34 cellular contexts compared by ENCODE assay signal in the genomic region with DNA sequence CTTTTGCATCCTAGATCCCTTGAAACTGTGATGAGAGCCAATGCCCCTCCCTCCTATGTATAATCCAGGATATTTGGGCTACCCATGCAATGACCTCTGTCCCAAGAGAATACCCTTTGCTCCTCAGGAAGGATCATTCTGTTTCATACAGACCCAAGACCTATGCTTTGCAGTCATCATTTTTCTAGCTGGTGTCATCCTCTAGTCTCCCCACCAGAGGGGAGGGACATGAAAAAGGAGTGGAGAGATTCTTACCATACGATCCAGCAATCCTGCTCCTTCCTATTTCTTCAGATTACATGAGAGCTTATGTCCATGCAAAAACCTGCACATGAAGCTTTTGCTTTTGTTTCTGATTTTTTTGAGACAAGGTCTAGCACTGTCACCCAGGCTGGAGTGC.
"Had no signal": no experiment of that assay in that cellular context is flagged by ENCODE, and none has a peak within 500 bp of the region (broad histone marks: within the 10 kb centered on the region; RNA-seq: fewer than 3 reads in every experiment).

No MANE protein-coding gene starts in this region.

- H3K9me3 Mint-ChIP-seq: activated CD4-positive, alpha-beta T cell treated with anti-CD3 and anti-CD28 coated beads, Interleukin-2, amount 10 ng/mL, durations not matched to agents 7 days and 5 days; activated naive CD4-positive, alpha-beta T cell treated with anti-CD3 and anti-CD28 coated beads, Interleukin-2, amount 50 U/mL, for 72 hours; activated T-cell treated with anti-CD3 and anti-CD28 coated beads, Interleukin-2, amount 50 U/mL, for 24 hours; activated T-helper 2 cell treated with anti-CD3 and anti-CD28 coated beads, Interferon-gamma antibody, Interleukin-2, Interleukin-4, amounts not matched to agents 10 μg/mL and 5 μg/mL and 100 μg/mL, durations not matched to agents 14 hours and 24 hours and 36 hours; central memory CD8-positive, alpha-beta T cell; T-helper 1 cell treated with Interleukin-12 subunit alpha and Interleukin-12 subunit beta and Interleukin-4 antibody, amounts not matched to agents 30 μg/mL and 1 μg/mL, for 36 hours; T-helper 2 cell treated with Interferon-gamma antibody and Interleukin-4, amounts not matched to agents 5 μg/mL and 100 μg/mL, for 36 hours; WTC11 had no signal

- H3K4me1 Mint-ChIP-seq: activated CD4-positive, alpha-beta T cell treated with anti-CD3 and anti-CD28 coated beads for 36 hours; activated CD4-positive, alpha-beta T cell treated with anti-CD3 and anti-CD28 coated beads, Interleukin-2, amount 10 ng/mL, durations not matched to agents 7 days and 5 days; central memory CD8-positive, alpha-beta T cell; WTC11 had no signal

- FAIRE-seq: astrocyte, RCC 7860, TTC549 had no signal

- H3K9me3 ChIP-seq: adrenal gland had no signal

- H3K27me3 ChIP-seq: adrenal gland had no signal

- H3K4me3 ChIP-seq: adrenal gland, coronary artery, PC-9 had no signal

- ATAC-seq: activated CD4-positive, alpha-beta T cell treated with anti-CD3 and anti-CD28 coated beads for 36 hours; activated CD4-positive, CD25-positive, alpha-beta regulatory T cell treated with anti-CD3 and anti-CD28 coated beads, Interleukin-2, amount 50 U/mL, for 24 hours; activated CD8-positive, alpha-beta T cell treated with anti-CD3 and anti-CD28 coated beads, Interleukin-2, amount 10 ng/mL, durations not matched to agents 7 days and 5 days; activated naive CD4-positive, alpha-beta T cell treated with anti-CD3 and anti-CD28 coated beads, Interleukin-2, amount 50 U/mL, for 72 hours; Right ventricle myocardium inferior; WTC11 had no signal

- H3K27me3 Mint-ChIP-seq: brain had no signal

- H3K36me3 ChIP-seq: adrenal gland had no signal

- H3K27ac ChIP-seq: adrenal gland, coronary artery, PC-9, RWPE1 had no signal

- H2AFZ ChIP-seq: PC-9 had no signal

- H3K4me3 Mint-ChIP-seq: activated CD4-positive, alpha-beta T cell treated with anti-CD3 and anti-CD28 coated beads for 36 hours; activated CD4-positive, alpha-beta T cell treated with anti-CD3 and anti-CD28 coated beads, Interleukin-2, amount 10 ng/mL, durations not matched to agents 7 days and 5 days; activated CD8-positive, alpha-beta T cell treated with anti-CD3 and anti-CD28 coated beads, Interleukin-2, amount 10 ng/mL, durations not matched to agents 7 days and 5 days; activated T-cell treated with anti-CD3 and anti-CD28 coated beads, Interleukin-2, amount 50 U/mL, for 24 hours; brain; central memory CD8-positive, alpha-beta T cell; T-helper 1 cell treated with Interleukin-12 subunit alpha and Interleukin-12 subunit beta and Interleukin-4 antibody, amounts not matched to agents 30 μg/mL and 1 μg/mL, for 36 hours; T-helper 2 cell treated with Interferon-gamma antibody and Interleukin-4, amounts not matched to agents 5 μg/mL and 100 μg/mL, for 36 hours; WTC11 had no signal

- H3K27ac Mint-ChIP-seq: activated CD4-positive, alpha-beta T cell treated with anti-CD3 and anti-CD28 coated beads for 36 hours; activated CD4-positive, alpha-beta T cell treated with anti-CD3 and anti-CD28 coated beads, Interleukin-2, amount 10 ng/mL, durations not matched to agents 7 days and 5 days; activated CD8-positive, alpha-beta T cell treated with anti-CD3 and anti-CD28 coated beads, Interleukin-2, amount 10 ng/mL, durations not matched to agents 7 days and 5 days; activated T-cell treated with anti-CD3 and anti-CD28 coated beads, Interleukin-2, amount 50 U/mL, for 24 hours; activated T-helper 2 cell treated with anti-CD3 and anti-CD28 coated beads, Interferon-gamma antibody, Interleukin-2, Interleukin-4, amounts not matched to agents 10 μg/mL and 5 μg/mL and 100 μg/mL, durations not matched to agents 14 hours and 24 hours and 36 hours; brain; T-helper 1 cell treated with Interleukin-12 subunit alpha and Interleukin-12 subunit beta and Interleukin-4 antibody, amounts not matched to agents 30 μg/mL and 1 μg/mL, for 36 hours; T-helper 2 cell treated with Interferon-gamma antibody and Interleukin-4, amounts not matched to agents 5 μg/mL and 100 μg/mL, for 36 hours; WTC11 had no signal

- H3K36me3 Mint-ChIP-seq: activated naive CD4-positive, alpha-beta T cell treated with anti-CD3 and anti-CD28 coated beads, Interleukin-2, amount 50 U/mL, for 72 hours; brain; WTC11 had no signal

- DNase-seq: activated CD4-positive, alpha-beta T cell treated with anti-CD3 and anti-CD28 coated beads for 36 hours; activated CD4-positive, alpha-beta T cell treated with anti-CD3 and anti-CD28 coated beads, Interleukin-2, amount 10 ng/mL, durations not matched to agents 7 days and 5 days; activated CD4-positive, alpha-beta T cell treated with anti-CD3 and anti-CD28 coated beads, Interleukin-2, amount 50 U/mL, for 48 hours; activated CD8-positive, alpha-beta T cell treated with anti-CD3 and anti-CD28 coated beads, Interleukin-2, amount 10 ng/mL, durations not matched to agents 7 days and 5 days; activated gamma-delta T cell; activated naive CD4-positive, alpha-beta T cell treated with Interleukin-2 at 50 U/mL for 16 hours; activated T-cell treated with anti-CD3 and anti-CD28 coated beads, Interleukin-2, amount 50 U/mL, for 24 hours; adrenal gland; MM.1S; MV-4-11; NCI-H1092; NCI-H187 treated with DMSO at 0.1 percent for 48 hours; NCI-H2081; NCI-H2171 treated with DMSO at 0.1 percent for 48 hours; NCI-H226; NCI-H524 treated with DMSO at 0.1 percent for 48 hours; NCI-H748 treated with DMSO at 0.1 percent for 48 hours; NK-92 treated with Interleukin-12 subunit alpha and Interleukin-12 subunit beta, amount 100 ng/mL, for 24 hours; SIG-M5 had no signal

- H3K4me2 ChIP-seq: PC-9 had no signal

- H3K4me1 ChIP-seq: adrenal gland had no signal
